22 cellular contexts compared by ENCODE assay signal in the genomic region with DNA sequence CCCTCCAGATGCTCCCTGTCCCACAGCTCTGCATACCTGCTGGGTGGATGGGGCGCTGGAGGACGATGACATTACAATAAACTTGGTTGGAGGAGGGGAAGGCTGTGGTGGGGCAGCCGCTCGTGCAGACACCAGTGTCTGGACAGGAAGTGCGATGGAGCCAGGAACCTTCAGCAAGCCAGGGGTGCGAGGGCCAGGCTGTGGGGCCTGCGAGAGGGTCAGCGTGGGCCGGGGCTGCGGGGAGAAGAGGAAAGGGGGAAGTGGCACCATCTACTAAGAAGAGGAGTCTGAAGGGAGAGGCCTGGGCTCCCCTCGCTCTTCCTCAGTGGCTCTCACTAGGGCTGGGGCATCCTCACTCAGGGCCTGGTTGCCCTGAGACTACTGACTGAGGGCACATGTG. TPM values are rescaled to one million over a fixed set of nuclear protein-coding genes. Genes with fewer than 3 reads are reported as not detected.
DNase-seq lines count a peak whose midpoint lies in the region; ATAC-seq and TF ChIP-seq lines count a peak whose summit lies in the region.
"Had no signal": no experiment of that assay in that cellular context is flagged by ENCODE, and none has a peak within 500 bp of the region (broad histone marks: within the 10 kb centered on the region; RNA-seq: fewer than 3 reads in every experiment).

No MANE protein-coding gene starts in this region.

- H3K4me2 ChIP-seq in mesenchymal stem cell (ENCODE audit: low read length, poor library complexity, severe bottlenecking) (no peak overlapping the region), H9 (ENCODE audit: insufficient read depth, insufficient read length, low read length) (no peak overlapping the region)
- H3K4me2 ChIP-seq: BLaER1 treated with 17β-estradiol and CSF1 and Interleukin-3, amounts not matched to agents 10 nM and 100 nM had no signal

- no peak overlapping the region for H3K56ac ChIP-seq in H9 (ENCODE audit: insufficient read length, low read depth, low read length)

- WGBS in mesenchymal stem cell, result 70% methylated on average over 11 of the region's 11 CpGs
- WGBS in H9 (ENCODE audit: extremely low coverage, insufficient read length, low lambda C conversion rate), result no CpG with 5 or more reads among the region's 11 CpGs

- TF ChIP-seq CTCF in left ventricle myocardium inferior (IDR thresholded peaks at IDR 0.05; ENCODE audit: borderline replicate concordance), result no peak
- TF ChIP-seq CTCF in VCaP (conservative IDR thresholded peaks at IDR 0.05), result no peak
- TF ChIP-seq CTCF in H9 (conservative IDR thresholded peaks at IDR 0.05), result no peak

- H2AK5ac ChIP-seq in mesenchymal stem cell (ENCODE audit: low read length, severe bottlenecking) (no peak overlapping the region), H9 (ENCODE audit: insufficient read length, low read length) (no peak overlapping the region)

- DNase-seq in left ventricle myocardium superior (peak; percentile 26), left ventricle myocardium inferior (no peak), mesenchymal stem cell (no peak), GF-D8 (lab: John Stamatoyannopoulos, UW) (no peak), OCI-M2 (lab: John Stamatoyannopoulos, UW; ENCODE audit: unreplicated experiment) (no peak), H9 (no peak)
- DNase-seq: AML-193; CD4-positive, alpha-beta memory T cell; COR-L47; EL; GDM1; GOT3; KG1; MG63; NCI-H1105 treated with DMSO at 0.1 percent for 48 hours; NCI-H1694; NCI-H2081; NCI-H2227 treated with DMSO at 0.1 percent for 48 hours; NCI-H526 treated with DMSO at 0.1 percent for 48 hours; SHP77 treated with DMSO at 0.1 percent for 48 hours had no signal

- H3K27me3 Mint-ChIP-seq in H9 (ENCODE audit: low read depth), result no peaks in the 10 kb centered on the region; the same call in 1 of the 2 replicates
- H3K27me3 Mint-ChIP-seq: CD4-positive, alpha-beta memory T cell had no signal

- H3K27ac ChIP-seq in left ventricle myocardium inferior (replicated peaks) (no peak overlapping the region), VCaP (peak overlapping the region; percentile 34), mesenchymal stem cell (ENCODE audit: low read length, poor library complexity, severe bottlenecking) (no peak overlapping the region), H9 (ENCODE audit: insufficient read length, low read depth, low read length) (no peak overlapping the region)
- H3K27ac ChIP-seq: BLaER1 treated with 17β-estradiol and CSF1 and Interleukin-3, amounts not matched to agents 10 nM and 100 nM had no signal

- no peaks in the 10 kb centered on the region for H3K79me2 ChIP-seq in H9 (ENCODE audit: insufficient read depth, low read length)

- H3K36me3 ChIP-seq in left ventricle myocardium inferior, result peaks cover 96% of the 10 kb centered on the region
- H3K36me3 ChIP-seq in mesenchymal stem cell (ENCODE audit: control insufficient read depth in 1 of 2, insufficient read depth in 2 of 2, low read depth in 1 of 2, low read length in 2 of 2), result peaks cover 83 to 88% of the 10 kb centered on the region in 2 experiments
- H3K36me3 ChIP-seq: MG63 had no signal

- H3K14ac ChIP-seq in mesenchymal stem cell (ENCODE audit: low read length in 2 of 2) (no peak overlapping the region), H9 (ENCODE audit: insufficient read depth, low read length) (no peak overlapping the region)

- H3K4me3 Mint-ChIP-seq in H9, result no peak overlapping the region
- H3K4me3 Mint-ChIP-seq: CD4-positive, alpha-beta memory T cell had no signal

- H3K9ac ChIP-seq in mesenchymal stem cell (ENCODE audit: low read length) (no peak overlapping the region), H9 (ENCODE audit: extremely low read depth, insufficient read length, low read length) (no peak overlapping the region)

- H2BK120ac ChIP-seq in mesenchymal stem cell (ENCODE audit: low read depth, low read length) (no peak overlapping the region), H9 (ENCODE audit: low read depth, low read length, poor library complexity, severe bottlenecking) (no peak overlapping the region)

- no peak overlapping the region for H2AFZ ChIP-seq in mesenchymal stem cell (ENCODE audit: low read depth, low read length)
- no peak overlapping the region for H2AFZ ChIP-seq in H9 (ENCODE audit: low read length)

- no peak overlapping the region; a peak in 1 of 7 replicates for H3K27ac Mint-ChIP-seq in H9

- H3K4me1 ChIP-seq in left ventricle myocardium inferior (no peaks in the 10 kb centered on the region), mesenchymal stem cell (ENCODE audit: control insufficient read depth, insufficient read depth, low read depth, low read length) (peaks cover 2% of the 10 kb centered on the region), H9 (ENCODE audit: insufficient read depth, low read length) (no peaks in the 10 kb centered on the region)

- H4K8ac ChIP-seq in mesenchymal stem cell (ENCODE audit: low read length), result peak overlapping the region; percentile 22
- no peak overlapping the region for H4K8ac ChIP-seq in H9 (replicated peaks; ENCODE audit: insufficient read length, low read depth, low read length)

- no peaks in the 10 kb centered on the region for H3K27me3 ChIP-seq in left ventricle myocardium inferior (ENCODE audit: low read depth)
- H3K27me3 ChIP-seq in mesenchymal stem cell (ENCODE audit: control insufficient read depth in 1 of 2, insufficient read depth in 1 of 2, low read length in 2 of 2), result no peaks in the 10 kb centered on the region
- no peaks in the 10 kb centered on the region for H3K27me3 ChIP-seq in H9 (ENCODE audit: insufficient read depth, low read length)
- H3K27me3 ChIP-seq: BLaER1 treated with 17β-estradiol and CSF1 and Interleukin-3, amounts not matched to agents 10 nM and 100 nM; MG63 had no signal

- no peak overlapping the region for H3K23ac ChIP-seq in mesenchymal stem cell (ENCODE audit: low read length in 2 of 2)
- no peak overlapping the region for H3K23ac ChIP-seq in H9 (ENCODE audit: insufficient read length, low read depth, low read length)

- H2BK5ac ChIP-seq in mesenchymal stem cell (ENCODE audit: low read depth, low read length, poor library complexity, severe bottlenecking) (no peak overlapping the region), H9 (ENCODE audit: insufficient read length, low read length) (no peak overlapping the region)

- no peaks in the 10 kb centered on the region for H4K20me1 ChIP-seq in H9 (ENCODE audit: control insufficient read depth, insufficient read depth, insufficient read length)

- H3K4me3 ChIP-seq in left ventricle myocardium inferior (no peak overlapping the region), mesenchymal stem cell (ENCODE audit: insufficient read depth in 1 of 2, low read depth in 1 of 2, low read length in 2 of 2) (no peak overlapping the region)
- H3K4me3 ChIP-seq: BLaER1 treated with 17β-estradiol and CSF1 and Interleukin-3, amounts not matched to agents 10 nM and 100 nM; MG63 had no signal

- H4K5ac ChIP-seq in H9 (ENCODE audit: insufficient read length, low read depth, low read length), result no peak overlapping the region

- H2BK12ac ChIP-seq in mesenchymal stem cell (ENCODE audit: low read length in 2 of 2) (peak overlapping the region in 1 of 2 experiments; percentile 21), H9 (ENCODE audit: insufficient read length, low read depth, low read length) (no peak overlapping the region)

- peak overlapping the region in 1 of 2 experiments; percentile 43 for H3K18ac ChIP-seq in mesenchymal stem cell (ENCODE audit: low read depth in 1 of 2, low read length in 2 of 2)
- H3K18ac ChIP-seq in H9 (ENCODE audit: insufficient read length, low read depth, low read length), result no peak overlapping the region

- peaks cover 12% of the 10 kb centered on the region for H3K79me1 ChIP-seq in mesenchymal stem cell (replicated peaks; ENCODE audit: low read length, poor library complexity, severe bottlenecking)
- H3K79me1 ChIP-seq in H9 (ENCODE audit: insufficient read depth, low read depth, low read length, poor library complexity, severe bottlenecking), result no peaks in the 10 kb centered on the region

- H4K91ac ChIP-seq in mesenchymal stem cell (ENCODE audit: low read length) (no peak overlapping the region), H9 (ENCODE audit: insufficient read length, low read depth, low read length) (no peak overlapping the region)

- H3K9me3 Mint-ChIP-seq in H9, result no peaks in the 10 kb centered on the region
- H3K9me3 Mint-ChIP-seq: CD4-positive, alpha-beta memory T cell had no signal

- H3K4me1 Mint-ChIP-seq in H9, result no peaks in the 10 kb centered on the region

- H2BK15ac ChIP-seq in mesenchymal stem cell (ENCODE audit: low read depth, poor library complexity, severe bottlenecking) (no peak overlapping the region), H9 (ENCODE audit: low read depth, low read length) (no peak overlapping the region)

- ATAC-seq in left ventricle myocardium superior, result no peak

- H2BK20ac ChIP-seq in H9 (ENCODE audit: low read depth, low read length, poor library complexity, severe bottlenecking), result no peak overlapping the region

- no peaks in the 10 kb centered on the region for H3K9me3 ChIP-seq in left ventricle myocardium inferior (replicated peaks)
- no peaks in the 10 kb centered on the region for H3K9me3 ChIP-seq in mesenchymal stem cell (ENCODE audit: control insufficient read depth, low read length)
- H3K9me3 ChIP-seq in H9 (ENCODE audit: control insufficient read depth, low read depth, low read length), result no peaks in the 10 kb centered on the region
- H3K9me3 ChIP-seq: BLaER1 treated with 17β-estradiol and CSF1 and Interleukin-3, amounts not matched to agents 10 nM and 100 nM; MG63 had no signal

- no peaks in the 10 kb centered on the region for H3K23me2 ChIP-seq in H9 (ENCODE audit: insufficient read length, low read depth, low read length, poor library complexity, severe bottlenecking)

- peaks cover 63 to 87% (median 86%) of the 10 kb centered on the region in 3 experiments for H3K36me3 Mint-ChIP-seq in H9 (ENCODE audit: insufficient read depth in 1 of 3, low read depth in 3 of 3)

- H3K4ac ChIP-seq in mesenchymal stem cell (ENCODE audit: low read depth in 1 of 2, low read length in 2 of 2) (no peak overlapping the region), H9 (ENCODE audit: low read depth, low read length) (no peak overlapping the region)

- intact Hi-C loops in left ventricle myocardium superior (cut with micrococcal nuclease), result no loop called here
- intact Hi-C loops in left ventricle myocardium inferior (cut with micrococcal nuclease), result no loop called here

- H3T11ph ChIP-seq in H9 (ENCODE audit: low read length), result no peak overlapping the region

RNA-seq across cellular contexts. Expression of gene AP4M1, which starts 6.4 kb away (rescaled TPM):
- total RNA-seq in left ventricle myocardium superior, result 15.3 TPM
- total RNA-seq in left ventricle myocardium inferior, result 11.8 TPM
- polyA plus RNA-seq in mesenchymal stem cell (2013, experiment 1 of 2), result 28.0 TPM
- polyA plus RNA-seq in mesenchymal stem cell (2013, experiment 2 of 2), result 25.3 TPM
- 18.8 and 20.2 TPM in 2 replicates for total RNA-seq in H9 (2021)

RNA-seq across cellular contexts. Expression of gene MCM7, which starts 6.7 kb away (rescaled TPM):
- total RNA-seq in left ventricle myocardium superior (23.9 TPM), left ventricle myocardium inferior (21.1 TPM), H9 (2021) (387 and 390 TPM in 2 replicates)
- polyA plus RNA-seq in mesenchymal stem cell (2013, experiment 1 of 2), result 37.4 TPM
- 35.4 TPM for polyA plus RNA-seq in mesenchymal stem cell (2013, experiment 2 of 2)

RNA-seq across cellular contexts. Expression of gene TAF6, which starts 11.3 kb away (rescaled TPM):
- 31.9 TPM for total RNA-seq in left ventricle myocardium superior
- total RNA-seq in left ventricle myocardium inferior, result 34.1 TPM
- 56.7 TPM for polyA plus RNA-seq in mesenchymal stem cell (2013, experiment 1 of 2)
- polyA plus RNA-seq in mesenchymal stem cell (2013, experiment 2 of 2), result 55.4 TPM
- total RNA-seq in H9 (2021), result 87.1 and 88.9 TPM in 2 replicates

RNA-seq across cellular contexts. Expression of gene CNPY4, which starts 11.5 kb away (rescaled TPM):
- total RNA-seq in left ventricle myocardium superior (10.8 TPM), left ventricle myocardium inferior (8.5 TPM), H9 (2021) (10.4 and 12.3 TPM in 2 replicates)
- 46.0 TPM for polyA plus RNA-seq in mesenchymal stem cell (2013, experiment 1 of 2)
- 43.5 TPM for polyA plus RNA-seq in mesenchymal stem cell (2013, experiment 2 of 2)

RNA-seq across cellular contexts. Expression of gene MBLAC1, which starts 18.9 kb away (rescaled TPM):
- total RNA-seq in left ventricle myocardium superior, result 2.8 TPM
- total RNA-seq in left ventricle myocardium inferior, result 2.0 TPM
- 3.0 TPM for polyA plus RNA-seq in mesenchymal stem cell (2013, experiment 1 of 2)
- polyA plus RNA-seq in mesenchymal stem cell (2013, experiment 2 of 2), result 2.9 TPM
- 1.6 and 1.9 TPM in 2 replicates for total RNA-seq in H9 (2021)

Comparison
In these comparisons a context has a peak if more than half of its experiments do, and no peak if none do; other contexts are left out.
1. RNA of gene MCM7, which starts 6.7 kb away (total RNA-seq): 387 to 390 TPM in H9; 23.9 TPM in left ventricle myocardium superior (single experiment) and 21.1 TPM in left ventricle myocardium inferior (single experiment); every median in the first group is over 10 times any median in the second.